Comparison of ENCODE assay signal across 9 cellular contexts in genomic region chr20:49785851-49786174, GRCh38. TPM values are rescaled to one million over a fixed set of nuclear protein-coding genes. Genes with fewer than 3 reads are reported as not detected.
DNase-seq lines count a peak whose midpoint lies in the region; ATAC-seq and TF ChIP-seq lines count a peak whose summit lies in the region.
"Had no signal": no experiment of that assay in that cellular context is flagged by ENCODE, and none has a peak within 500 bp of the region (broad histone marks: within the 10 kb centered on the region; RNA-seq: fewer than 3 reads in every experiment).

No MANE protein-coding gene starts in this region.

- no peaks in the 10 kb centered on the region for H3K79me1 ChIP-seq in neuronal stem cell (ENCODE audit: low read depth, low read length)

- H3K27ac ChIP-seq in MM.1S (ENCODE audit: low read length): peak overlapping the region; percentile 74
- no peak overlapping the region for H3K27ac ChIP-seq in neuronal stem cell (replicated peaks; ENCODE audit: low read length)

- peak overlapping the region; percentile 47 for H3K4me3 ChIP-seq in MM.1S (ENCODE audit: low read length)
- H3K4me3 ChIP-seq in neuronal stem cell (ENCODE audit: low read length in 2 of 2): no peak overlapping the region

- no peak overlapping the region for H2BK12ac ChIP-seq in neuronal stem cell (ENCODE audit: low read length)

- DNase-seq in MM.1S (peak; percentile 89), neuronal stem cell (ENCODE audit: low spot score) (no peak), NCI-H1092 (lab: John Stamatoyannopoulos, UW) (no peak), osteocyte (ENCODE audit: extremely low spot score, unreplicated experiment) (no peak), foreskin melanocyte (no peak)
- DNase-seq in activated CD4-positive, alpha-beta memory T cell treated with anti-CD3 and anti-CD28 coated beads for 36 hours: no peak
- DNase-seq: NCI-H69 had no signal

- H4K91ac ChIP-seq in neuronal stem cell (ENCODE audit: low read depth, low read length, poor library complexity): no peak overlapping the region

- H3K79me2 ChIP-seq in MM.1S (ENCODE audit: low read length): no peaks in the 10 kb centered on the region

- no peak overlapping the region for H3K4me3 Mint-ChIP-seq in osteocyte (ENCODE audit: unreplicated experiment)
- H3K4me3 Mint-ChIP-seq in activated CD4-positive, alpha-beta memory T cell treated with anti-CD3 and anti-CD28 coated beads for 36 hours: no peak overlapping the region

- intact Hi-C loops in activated CD4-positive, alpha-beta memory T cell treated with anti-CD3 and anti-CD28 coated beads for 36 hours (cut with micrococcal nuclease): no loop called here

- no peaks in the 10 kb centered on the region for H3K27me3 ChIP-seq in MM.1S (replicated peaks; ENCODE audit: insufficient read depth, low read length)
- H3K27me3 ChIP-seq in neuronal stem cell (ENCODE audit: control insufficient read depth in 3 of 3, insufficient read depth in 3 of 3, low read depth in 1 of 3, low read length in 3 of 3): no peaks in the 10 kb centered on the region

- no peak overlapping the region for H4K8ac ChIP-seq in neuronal stem cell (ENCODE audit: low read depth, low read length)

- H3F3A ChIP-seq in MM.1S (ENCODE audit: insufficient read depth, low read length): peaks cover 20% of the 10 kb centered on the region

- TF ChIP-seq CTCF in MM.1S (IDR thresholded peaks at IDR 0.05; ENCODE audit: low read length) (no peak), osteocyte (IDR thresholded peaks at IDR 0.05) (no peak)

- CTCF ChIA-PET in activated CD4-positive, alpha-beta memory T cell treated with anti-CD3 and anti-CD28 coated beads for 36 hours (lab: Charles Lee): interaction anchor here (1.6 kb wide), 1 partner anchor 60 kb away, joined by 5 read pairs; no protein-coding TSS in a partner anchor

- no peak overlapping the region for H2BK5ac ChIP-seq in neuronal stem cell (ENCODE audit: low read length)

- H3K36me3 ChIP-seq in MM.1S (replicated peaks; ENCODE audit: insufficient read depth, low read length) (no peaks in the 10 kb centered on the region), neuronal stem cell (replicated peaks in 1 of 2; ENCODE audit: control insufficient read depth in 2 of 2, insufficient read depth in 2 of 2, low read length in 2 of 2) (no peaks in the 10 kb centered on the region)

- H2AK5ac ChIP-seq in neuronal stem cell (ENCODE audit: low read depth, low read length): no peak overlapping the region

- H3K4me2 ChIP-seq in MM.1S (ENCODE audit: low read depth, low read length): peak overlapping the region; percentile 57
- H3K4me2 ChIP-seq in neuronal stem cell (ENCODE audit: insufficient read depth, low read length, poor library complexity, severe bottlenecking): no peak overlapping the region

- H3K9ac ChIP-seq in MM.1S (ENCODE audit: low read length) (peak overlapping the region; percentile 32; the same call in 1 of the 2 replicates), neuronal stem cell (ENCODE audit: low read depth, low read length, poor library complexity) (no peak overlapping the region)

- ATAC-seq in GM18873 (IDR thresholded peaks at IDR 0.05; ENCODE audit: low FRiP score, unreplicated experiment) (peak; percentile 76), HG02642 (IDR thresholded peaks at IDR 0.05; ENCODE audit: poor library complexity, unreplicated experiment) (peak; percentile 83)

- no peak overlapping the region for H3K27ac Mint-ChIP-seq in osteocyte (ENCODE audit: unreplicated experiment)
- no peak overlapping the region for H3K27ac Mint-ChIP-seq in activated CD4-positive, alpha-beta memory T cell treated with anti-CD3 and anti-CD28 coated beads for 36 hours

- no peaks in the 10 kb centered on the region for H4K20me1 ChIP-seq in MM.1S (ENCODE audit: insufficient read depth, low read length)

- no CpG with 5 or more reads among the region's 4 CpGs for WGBS in neuronal stem cell (ENCODE audit: extremely low coverage in 2 of 2, insufficient read length in 2 of 2, insufficient replicate concordance in 1 of 2), 2 donors

- H3K4me1 ChIP-seq in MM.1S (ENCODE audit: low read length): peaks cover 17% of the 10 kb centered on the region
- peaks cover 0 to 1% of the 10 kb centered on the region in 2 donors for H3K4me1 ChIP-seq in neuronal stem cell (ENCODE audit: control insufficient read depth in 2 of 2, insufficient read depth in 1 of 2, low read depth in 1 of 2, low read length in 2 of 2)

- H3K14ac ChIP-seq in neuronal stem cell (ENCODE audit: low read length): no peak overlapping the region

- POLR2A ChIA-PET in activated CD4-positive, alpha-beta memory T cell treated with anti-CD3 and anti-CD28 coated beads for 36 hours (lab: Charles Lee): no interaction called here

- H2AFZ ChIP-seq in MM.1S (ENCODE audit: low read length): peak overlapping the region; percentile 6
- H2AFZ ChIP-seq in neuronal stem cell (ENCODE audit: low read length): peak overlapping the region; percentile 51

- no peaks in the 10 kb centered on the region for H3K27me3 Mint-ChIP-seq in osteocyte (ENCODE audit: unreplicated experiment)
- H3K27me3 Mint-ChIP-seq in activated CD4-positive, alpha-beta memory T cell treated with anti-CD3 and anti-CD28 coated beads for 36 hours: peaks cover 8% of the 10 kb centered on the region

- no peak overlapping the region for H2BK120ac ChIP-seq in neuronal stem cell (ENCODE audit: low read depth, low read length)

- no peaks in the 10 kb centered on the region for H3K9me3 ChIP-seq in MM.1S (replicated peaks; ENCODE audit: insufficient read depth, low read length)
- H3K9me3 ChIP-seq in neuronal stem cell (replicated peaks in 1 of 2; ENCODE audit: control insufficient read depth in 2 of 2, insufficient read depth in 1 of 2, low read depth in 1 of 2, low read length in 2 of 2): no peaks in the 10 kb centered on the region

- H2BK15ac ChIP-seq in neuronal stem cell (ENCODE audit: low read length): no peak overlapping the region

- no peaks in the 10 kb centered on the region for H3K9me2 ChIP-seq in MM.1S (replicated peaks; ENCODE audit: insufficient read depth, low read length)

- no peaks in the 10 kb centered on the region for H3K36me3 Mint-ChIP-seq in osteocyte (ENCODE audit: unreplicated experiment)
- H3K36me3 Mint-ChIP-seq in activated CD4-positive, alpha-beta memory T cell treated with anti-CD3 and anti-CD28 coated beads for 36 hours: no peaks in the 10 kb centered on the region

- H3K4ac ChIP-seq in neuronal stem cell (ENCODE audit: low read length): no peak overlapping the region

- no peak overlapping the region for H3K23ac ChIP-seq in neuronal stem cell (ENCODE audit: low read depth, low read length, poor library complexity)

- H3K9me3 Mint-ChIP-seq in osteocyte (ENCODE audit: unreplicated experiment): no peaks in the 10 kb centered on the region
- no peaks in the 10 kb centered on the region for H3K9me3 Mint-ChIP-seq in activated CD4-positive, alpha-beta memory T cell treated with anti-CD3 and anti-CD28 coated beads for 36 hours

- H3K4me1 Mint-ChIP-seq in osteocyte (ENCODE audit: unreplicated experiment): peaks cover 1% of the 10 kb centered on the region
- peaks cover 4% of the 10 kb centered on the region for H3K4me1 Mint-ChIP-seq in activated CD4-positive, alpha-beta memory T cell treated with anti-CD3 and anti-CD28 coated beads for 36 hours (ENCODE audit: low read depth)

- H3K18ac ChIP-seq in neuronal stem cell (ENCODE audit: low read length): no peak overlapping the region

RNA-seq across cellular contexts. Expression of gene SLC9A8, which starts 26.8 kb away (rescaled TPM):
- 2.9 TPM for polyA plus RNA-seq in neuronal stem cell (2013, experiment 1 of 2)
- polyA plus RNA-seq in neuronal stem cell (2013, experiment 2 of 2): 2.7 TPM
- total RNA-seq in osteocyte: 9.7 and 10.9 TPM in 2 replicates
- 10 to 100 TPM; 11.5 to 13.0 TPM for total RNA-seq in activated CD4-positive, alpha-beta memory T cell treated with anti-CD3 and anti-CD28 coated beads for 36 hours
